Comparison of ENCODE assay signal across 21 cellular contexts in genomic region chr1:12010751-12011570, GRCh38. TPM values are rescaled to one million over a fixed set of nuclear protein-coding genes. Genes with fewer than 3 reads are reported as not detected.
"Had no signal": no experiment of that assay in that cellular context is flagged by ENCODE, and none has a peak within 500 bp of the region (broad histone marks: within the 10 kb centered on the region; RNA-seq: fewer than 3 reads in every experiment).

No MANE protein-coding gene starts in this region.

- DNase-seq: activated CD4-positive, CD25-positive, alpha-beta regulatory T cell treated with anti-CD3 and anti-CD28 coated beads, Interleukin-2, amount 50 U/mL, for 72 hours; activated CD8-positive, alpha-beta T cell treated with anti-CD3 and anti-CD28 coated beads for 36 hours; activated effector memory CD4-positive, alpha-beta T cell treated with anti-CD3 and anti-CD28 coated beads, Interleukin-2, amount 50 U/mL, for 16 hours; activated naive CD8-positive, alpha-beta T cell treated with anti-CD3 and anti-CD28 coated beads for 36 hours; activated T-cell treated with anti-CD3 and anti-CD28 coated beads, Interleukin-2, amount 50 U/mL, for 1 hour; body of pancreas; central memory CD4-positive, alpha-beta T cell; dorsolateral prefrontal cortex; endodermal cell; foreskin keratinocyte; hypothalamus; islet precursor cell; lower lobe of right lung; natural killer cell; stimulated activated naive CD4-positive, alpha-beta T cell treated with Interleukin-2 at 50 U/mL for 16 hours; T-cell; transverse colon; uterus had no signal

- H3K9me3 ChIP-seq: body of pancreas, lower lobe of right lung, transverse colon, uterus had no signal

- H3K4me1 ChIP-seq: body of pancreas, transverse colon, uterus had no signal

- H3K27ac Mint-ChIP-seq: activated naive CD8-positive, alpha-beta T cell treated with anti-CD3 and anti-CD28 coated beads for 36 hours; endodermal cell; natural killer cell had no signal

- ATAC-seq: activated CD8-positive, alpha-beta T cell treated with anti-CD3 and anti-CD28 coated beads for 36 hours; body of pancreas; foreskin keratinocyte; lower lobe of right lung; natural killer cell; T-cell had no signal

- H3K4me3 ChIP-seq: body of pancreas, dorsolateral prefrontal cortex, lower lobe of right lung, SK-N-MC, transverse colon, uterus had no signal

- H3K9me3 Mint-ChIP-seq: activated CD8-positive, alpha-beta T cell treated with anti-CD3 and anti-CD28 coated beads for 36 hours; activated naive CD8-positive, alpha-beta T cell treated with anti-CD3 and anti-CD28 coated beads for 36 hours; natural killer cell; T-cell had no signal

- H3K27me3 Mint-ChIP-seq: activated CD8-positive, alpha-beta T cell treated with anti-CD3 and anti-CD28 coated beads for 36 hours; activated naive CD8-positive, alpha-beta T cell treated with anti-CD3 and anti-CD28 coated beads for 36 hours; T-cell had no signal

- H3K36me3 ChIP-seq: uterus had no signal

- H3K4me3 Mint-ChIP-seq: activated CD8-positive, alpha-beta T cell treated with anti-CD3 and anti-CD28 coated beads for 36 hours; activated naive CD8-positive, alpha-beta T cell treated with anti-CD3 and anti-CD28 coated beads for 36 hours; endodermal cell; natural killer cell; T-cell had no signal

- H3K27me3 ChIP-seq: body of pancreas, dorsolateral prefrontal cortex, foreskin keratinocyte, transverse colon, uterus had no signal

- H3K27ac ChIP-seq: body of pancreas, foreskin keratinocyte, lower lobe of right lung, SK-N-MC, transverse colon, uterus had no signal

RNA-seq across cellular contexts. Expression of gene TNFRSF8, which starts 52.1 kb away (rescaled TPM):
- total RNA-seq: body of pancreas, fibroblast of lung, renal cortical epithelial cell had no signal
